In genomic region chr10:79075418-79075817, GRCh38 we compare ENCODE assay signal across 19 cellular contexts. TPM values are rescaled to one million over a fixed set of nuclear protein-coding genes. Genes with fewer than 3 reads are reported as not detected.
A peak's percentile ranks its signal among the peaks of the same experiment; 100 is the strongest.
DNase-seq lines count a peak whose midpoint lies in the region; ATAC-seq and TF ChIP-seq lines count a peak whose summit lies in the region.
"Had no signal": no experiment of that assay in that cellular context is flagged by ENCODE, and none has a peak within 500 bp of the region (broad histone marks: within the 10 kb centered on the region; RNA-seq: fewer than 3 reads in every experiment).

No MANE protein-coding gene starts in this region.

- no peak overlapping the region for H2AFZ ChIP-seq in osteoblast (ENCODE audit: low read length)

- H3K4me1 Mint-ChIP-seq in endodermal cell, result peaks cover 80% of the 10 kb centered on the region

- H3K4me3 ChIP-seq in left ventricle myocardium inferior, result no peak overlapping the region
- H3K4me3 ChIP-seq in heart right ventricle, result no peak overlapping the region
- H3K4me3 ChIP-seq in esophagus muscularis mucosa, result no peak overlapping the region
- H3K4me3 ChIP-seq in osteoblast (ENCODE audit: insufficient read depth, low read length), result no peak overlapping the region
- H3K4me3 ChIP-seq in lower lobe of right lung, result no peak overlapping the region
- H3K4me3 ChIP-seq in endodermal cell (ENCODE audit: low read length), result no peak overlapping the region
- H3K4me3 ChIP-seq: testis had no signal

- no peaks in the 10 kb centered on the region for H3K9me3 Mint-ChIP-seq in endodermal cell
- H3K9me3 Mint-ChIP-seq: effector memory CD8-positive, alpha-beta T cell; naive thymus-derived CD8-positive, alpha-beta T cell had no signal

- H3K27me3 Mint-ChIP-seq in endodermal cell (ENCODE audit: insufficient read depth), result no peaks in the 10 kb centered on the region
- H3K27me3 Mint-ChIP-seq: effector memory CD8-positive, alpha-beta T cell; naive thymus-derived CD8-positive, alpha-beta T cell had no signal

- H3K36me3 ChIP-seq in left ventricle myocardium inferior (no peaks in the 10 kb centered on the region), heart right ventricle (no peaks in the 10 kb centered on the region), esophagus muscularis mucosa (no peaks in the 10 kb centered on the region), osteoblast (ENCODE audit: insufficient read depth, low read length) (peaks cover 9% of the 10 kb centered on the region), lower lobe of right lung (no peaks in the 10 kb centered on the region), endodermal cell (ENCODE audit: control insufficient read depth, insufficient read depth, low read length) (no peaks in the 10 kb centered on the region)

- TF ChIP-seq CTCF in left ventricle myocardium inferior (IDR thresholded peaks at IDR 0.05; ENCODE audit: borderline replicate concordance), result no peak
- no peak for TF ChIP-seq CTCF in heart right ventricle (IDR thresholded peaks at IDR 0.05)
- no peak for TF ChIP-seq CTCF in esophagus muscularis mucosa (IDR thresholded peaks at IDR 0.05)
- no peak for TF ChIP-seq CTCF in osteoblast (IDR thresholded peaks at IDR 0.05; ENCODE audit: extremely low read depth, low read depth, low read length)
- no peak for TF ChIP-seq CTCF in lower lobe of right lung (IDR thresholded peaks at IDR 0.05)
- TF ChIP-seq CTCF in endodermal cell (conservative IDR thresholded peaks at IDR 0.05), result no peak

- H3K27ac Mint-ChIP-seq in endodermal cell, result no peak overlapping the region
- H3K27ac Mint-ChIP-seq: effector memory CD8-positive, alpha-beta T cell had no signal

- no peak for TF ChIP-seq EP300 in esophagus muscularis mucosa (IDR thresholded peaks at IDR 0.05)

- H3K27ac ChIP-seq in left ventricle myocardium inferior (replicated peaks) (peak overlapping the region; percentile 99), heart right ventricle (peak overlapping the region in 3 of 10 donors; percentile 22 to 99 (median 49)), esophagus muscularis mucosa (replicated peaks in 1 of 4) (peak overlapping the region in 3 of 4 donors; percentile 97 to 100 (median 99)), osteoblast (ENCODE audit: low read depth, low read length) (peak overlapping the region; percentile 21), lower lobe of right lung (no peak overlapping the region), endodermal cell (ENCODE audit: low read depth, low read length) (no peak overlapping the region)
- H3K27ac ChIP-seq: testis had no signal

- no peak overlapping the region for H3K4me3 Mint-ChIP-seq in endodermal cell
- H3K4me3 Mint-ChIP-seq: effector memory CD8-positive, alpha-beta T cell; naive thymus-derived CD8-positive, alpha-beta T cell had no signal

- peaks cover 87% of the 10 kb centered on the region for H4K20me1 ChIP-seq in osteoblast (ENCODE audit: insufficient read depth, low read length)

- H3K4me2 ChIP-seq in osteoblast (ENCODE audit: insufficient read depth, low read length), result no peak overlapping the region

- DNase-seq in left ventricle myocardium inferior, result no peak
- no peak for DNase-seq in heart right ventricle
- DNase-seq in esophagus muscularis mucosa (ENCODE audit: extremely low spot score), result no peak
- DNase-seq in osteoblast (ENCODE audit: insufficient read length, low spot score, missing footprints), result no peak
- DNase-seq in NCI-H2081 treated with DMSO at 0.1 percent for 48 hours (lab: John Stamatoyannopoulos, UW), result no peak
- DNase-seq in lower lobe of right lung, result no peak
- no peak for DNase-seq in endodermal cell
- DNase-seq in midbrain (lab: John Stamatoyannopoulos, UW), result no peak
- DNase-seq: activated CD8-positive, alpha-beta memory T cell treated with anti-CD3 and anti-CD28 coated beads, Interleukin-2, amount 50 U/mL, for 48 hours; activated gamma-delta T cell treated with Interleukin-2 at 50 U/mL for 16 hours; central memory CD4-positive, alpha-beta T cell; effector memory CD8-positive, alpha-beta T cell; GF-D8; naive thymus-derived CD8-positive, alpha-beta T cell; NCI-H1436; NCI-H748 treated with DMSO at 0.1 percent for 48 hours; OCI-M1; SIG-M5; testis had no signal

- intact Hi-C loops in left ventricle myocardium inferior (cut with micrococcal nuclease), result no loop called here
- intact Hi-C loops in heart right ventricle (cut with DNase I), result loop anchor here in 7 of 10 donors (10.0 kb wide), 6 partner anchors 59 to 1031 kb away; no protein-coding TSS in a partner anchor
- intact Hi-C loops in esophagus muscularis mucosa (cut with DNase I), result no loop called here
- intact Hi-C loops in lower lobe of right lung (cut with DNase I), result no loop called here

- H3K9ac ChIP-seq in endodermal cell (ENCODE audit: extremely low read depth, low read length, poor library complexity, severe bottlenecking), result no peak overlapping the region

- no peaks in the 10 kb centered on the region for H3K36me3 Mint-ChIP-seq in endodermal cell (ENCODE audit: low read depth)
- H3K36me3 Mint-ChIP-seq: naive thymus-derived CD8-positive, alpha-beta T cell had no signal

- peaks cover 96% of the 10 kb centered on the region for H3K79me2 ChIP-seq in osteoblast (ENCODE audit: insufficient read depth, low read length)

- H3K4me1 ChIP-seq in left ventricle myocardium inferior, result peaks cover 99% of the 10 kb centered on the region
- H3K4me1 ChIP-seq in heart right ventricle, result peaks cover 53 to 98% (median 92%) of the 10 kb centered on the region in 9 donors
- peaks cover 87 to 97% (median 97%) of the 10 kb centered on the region in 4 donors for H3K4me1 ChIP-seq in esophagus muscularis mucosa
- peaks cover 82% of the 10 kb centered on the region for H3K4me1 ChIP-seq in osteoblast (ENCODE audit: insufficient read depth, low read length)
- peaks cover 92% of the 10 kb centered on the region for H3K4me1 ChIP-seq in lower lobe of right lung
- peaks cover 31% of the 10 kb centered on the region for H3K4me1 ChIP-seq in endodermal cell (ENCODE audit: control insufficient read depth, insufficient read depth, low read length)

- H3K27me3 ChIP-seq in left ventricle myocardium inferior (ENCODE audit: low read depth), result no peaks in the 10 kb centered on the region
- H3K27me3 ChIP-seq in heart right ventricle, result no peaks in the 10 kb centered on the region
- H3K27me3 ChIP-seq in esophagus muscularis mucosa, result no peaks in the 10 kb centered on the region
- no peaks in the 10 kb centered on the region for H3K27me3 ChIP-seq in osteoblast (ENCODE audit: insufficient read depth, low read length)
- H3K27me3 ChIP-seq in lower lobe of right lung (ENCODE audit: low read depth), result no peaks in the 10 kb centered on the region
- H3K27me3 ChIP-seq in endodermal cell (ENCODE audit: control insufficient read depth, insufficient read depth, low read length, poor library complexity, severe bottlenecking), result no peaks in the 10 kb centered on the region
- H3K27me3 ChIP-seq: testis had no signal

- no peak for TF ChIP-seq POLR2A in esophagus muscularis mucosa (IDR thresholded peaks at IDR 0.05; ENCODE audit: low read depth)

- WGBS in heart right ventricle, 2 donors, result 62 to 65% methylated on average over 3 of the region's 3 CpGs
- 89% methylated on average over 1 of the region's 3 CpGs for WGBS in esophagus muscularis mucosa
- WGBS in endodermal cell (ENCODE audit: insufficient coverage in 1 of 2, insufficient read length in 1 of 2), 2 experiments, result 86 to 87% methylated on average over 2 to 3 of the region's 3 CpGs

- ATAC-seq in heart right ventricle, result no peak
- no peak for ATAC-seq in lower lobe of right lung
- ATAC-seq: effector memory CD8-positive, alpha-beta T cell; naive thymus-derived CD8-positive, alpha-beta T cell had no signal

- no peaks in the 10 kb centered on the region for H3K9me3 ChIP-seq in left ventricle myocardium inferior (replicated peaks)
- no peaks in the 10 kb centered on the region for H3K9me3 ChIP-seq in heart right ventricle
- H3K9me3 ChIP-seq in esophagus muscularis mucosa, result no peaks in the 10 kb centered on the region
- no peaks in the 10 kb centered on the region for H3K9me3 ChIP-seq in osteoblast (ENCODE audit: low read depth, low read length)
- no peaks in the 10 kb centered on the region for H3K9me3 ChIP-seq in lower lobe of right lung
- H3K9me3 ChIP-seq in endodermal cell (ENCODE audit: control insufficient read depth, low read length), result no peaks in the 10 kb centered on the region
- H3K9me3 ChIP-seq: testis had no signal

RNA-seq across cellular contexts. Expression of gene ZMIZ1, which starts 6.7 kb away (rescaled TPM):
- total RNA-seq in left ventricle myocardium inferior (55.9 TPM), heart right ventricle (10 to 100 TPM; 40.4 to 61.5 (median 50.8) TPM), esophagus muscularis mucosa (10 to 100 TPM; 48.7 to 87.2 (median 66.0) TPM), osteoblast (40.9 and 50.4 TPM in 2 replicates), lower lobe of right lung (102 TPM), endodermal cell (10 to 100 TPM; 65.3 to 67.5 TPM)
- 10 to 100 TPM; 24.2 to 26.8 TPM for polyA plus RNA-seq in heart right ventricle
- polyA plus RNA-seq in endodermal cell (2013, experiment 1 of 2), result 77.5 TPM
- 68.6 TPM for polyA plus RNA-seq in endodermal cell (2013, experiment 2 of 2)

Comparison
In these comparisons a context has a peak if more than half of its experiments do, and no peak if none do; other contexts are left out.
1. intact Hi-C loops: an anchor here in heart right ventricle (10.0 kb wide); none called in left ventricle myocardium inferior, esophagus muscularis mucosa and lower lobe of right lung.
2. H3K27ac ChIP-seq: peak in left ventricle myocardium inferior (single experiment), esophagus muscularis mucosa (3 of 4) and osteoblast (single experiment); none in lower lobe of right lung (single experiment) and endodermal cell (single experiment).